In genomic region chr22:47149976-47150375, GRCh38 we compare ENCODE assay signal across 9 cellular contexts.
"Had no signal": no experiment of that assay in that cellular context is flagged by ENCODE, and none has a peak within 500 bp of the region (broad histone marks: within the 10 kb centered on the region; RNA-seq: fewer than 3 reads in every experiment).

No MANE protein-coding gene starts in this region.

- H2AFZ ChIP-seq: GM23248 had no signal

- H3K27ac Mint-ChIP-seq: H9 had no signal

- DNase-seq: GM23248, GOT3, H9, HCEC 1CT, KBM-7 had no signal

- H3K27ac ChIP-seq: GM23248, HL-60 had no signal

- ATAC-seq: HepG2 had no signal

- H3K4me3 ChIP-seq: GM23248 had no signal

- H3K9ac ChIP-seq: GM23248 had no signal

- FAIRE-seq: H54, HepG2 had no signal

- H3K9me3 Mint-ChIP-seq: H9, IgD-negative memory B cell had no signal
